Comparison of ENCODE assay signal across 14 cellular contexts in genomic region chr9:86357091-86357866, GRCh38. TPM values are rescaled to one million over a fixed set of nuclear protein-coding genes. Genes with fewer than 3 reads are reported as not detected.
A peak's percentile ranks its signal among the peaks of the same experiment; 100 is the strongest.
DNase-seq lines count a peak whose midpoint lies in the region; ATAC-seq and TF ChIP-seq lines count a peak whose summit lies in the region.
"Had no signal": no experiment of that assay in that cellular context is flagged by ENCODE, and none has a peak within 500 bp of the region (broad histone marks: within the 10 kb centered on the region; RNA-seq: fewer than 3 reads in every experiment).

No MANE protein-coding gene starts in this region.

- no peak for DNase-seq in CD4-positive, alpha-beta T cell
- DNase-seq in OCI-M1 (lab: John Stamatoyannopoulos, UW) = peak; percentile 26
- peak; percentile 62 for DNase-seq in dedifferentiated amniotic fluid mesenchymal stem cell (ENCODE audit: extremely low spot score)
- no peak for DNase-seq in neural crest cell (ENCODE audit: low read depth, low spot score)
- DNase-seq in NCI-H524 (lab: John Stamatoyannopoulos, UW) = no peak
- DNase-seq in glutamatergic neuron = no peak
- DNase-seq in NCI-H524 treated with DMSO at 0.1 percent for 48 hours (lab: John Stamatoyannopoulos, UW) = no peak
- DNase-seq: CD8-positive, alpha-beta memory T cell; DMS53; GF-D8; GM23248 had no signal

- no peaks in the 10 kb centered on the region for H3K27me3 Mint-ChIP-seq in CD4-positive, alpha-beta T cell
- H3K27me3 Mint-ChIP-seq in neural crest cell (ENCODE audit: low read depth) (peaks cover 16% of the 10 kb centered on the region), glutamatergic neuron (ENCODE audit: unreplicated experiment) (peaks cover 7% of the 10 kb centered on the region)

- intact Hi-C loops in CD4-positive, alpha-beta T cell (cut with DNase I, micrococcal nuclease) = loop anchor here in 1 of 2 experiments (10.0 kb wide), 1 partner anchor 552 kb away; no protein-coding TSS in a partner anchor

- no peak for ATAC-seq in CD4-positive, alpha-beta T cell (ENCODE audit: poor library complexity)
- ATAC-seq: A549, HCT116 had no signal

- no peaks in the 10 kb centered on the region for H3K9me3 ChIP-seq in CD4-positive, alpha-beta T cell (ENCODE audit: control insufficient read depth, low read length)
- H3K9me3 ChIP-seq: A549 had no signal

- no peaks in the 10 kb centered on the region for H3K9me3 Mint-ChIP-seq in CD4-positive, alpha-beta T cell
- H3K9me3 Mint-ChIP-seq in neural crest cell (no peaks in the 10 kb centered on the region), glutamatergic neuron (ENCODE audit: unreplicated experiment) (peaks cover 1% of the 10 kb centered on the region)
- H3K9me3 Mint-ChIP-seq: CD8-positive, alpha-beta memory T cell had no signal

- H3K4me1 Mint-ChIP-seq in CD4-positive, alpha-beta T cell (ENCODE audit: low read depth) = peaks cover 31% of the 10 kb centered on the region
- H3K4me1 Mint-ChIP-seq in neural crest cell = peaks cover 23% of the 10 kb centered on the region
- H3K4me1 Mint-ChIP-seq in glutamatergic neuron (ENCODE audit: low read depth, unreplicated experiment) = peaks cover 7% of the 10 kb centered on the region

- CTCF ChIA-PET in CD4-positive, alpha-beta T cell (lab: Charles Lee) = no interaction called here

- peaks cover 18% of the 10 kb centered on the region for H3K36me3 Mint-ChIP-seq in CD4-positive, alpha-beta T cell (ENCODE audit: low read depth)
- no peaks in the 10 kb centered on the region for H3K36me3 Mint-ChIP-seq in neural crest cell (ENCODE audit: low read depth)
- no peaks in the 10 kb centered on the region for H3K36me3 Mint-ChIP-seq in glutamatergic neuron (ENCODE audit: unreplicated experiment)

- H3K27me3 ChIP-seq in CD4-positive, alpha-beta T cell (ENCODE audit: control insufficient read depth, insufficient read depth, low read length) = no peaks in the 10 kb centered on the region

- no peak overlapping the region for H3K27ac ChIP-seq in CD4-positive, alpha-beta T cell (ENCODE audit: low read depth, low read length)
- H3K27ac ChIP-seq: A549, GM23248 had no signal

- POLR2A ChIA-PET in CD4-positive, alpha-beta T cell (lab: Charles Lee) = interaction anchor here (0.6 kb wide), 1 partner anchor 24 kb away, joined by 3 read pairs; no protein-coding TSS in a partner anchor

- no peak overlapping the region for H3K27ac Mint-ChIP-seq in CD4-positive, alpha-beta T cell
- H3K27ac Mint-ChIP-seq in neural crest cell (ENCODE audit: unreplicated experiment) (no peak overlapping the region), glutamatergic neuron (ENCODE audit: unreplicated experiment) (no peak overlapping the region)

- peak overlapping the region; percentile 44 for H3K4me3 Mint-ChIP-seq in CD4-positive, alpha-beta T cell
- H3K4me3 Mint-ChIP-seq in neural crest cell = peak overlapping the region; percentile 47
- no peak overlapping the region for H3K4me3 Mint-ChIP-seq in glutamatergic neuron (ENCODE audit: unreplicated experiment)
- H3K4me3 Mint-ChIP-seq: CD14-positive monocyte had no signal

- no peak for TF ChIP-seq CTCF in CD4-positive, alpha-beta T cell (IDR thresholded peaks at IDR 0.05)
- no peak for TF ChIP-seq CTCF in neural crest cell (conservative IDR thresholded peaks at IDR 0.05)
- TF ChIP-seq CTCF in glutamatergic neuron (IDR thresholded peaks at IDR 0.05; ENCODE audit: partially characterized antibody, unreplicated experiment) = no peak

RNA-seq across cellular contexts. Expression of gene TUT7, which starts 3.1 kb away (rescaled TPM):
- 10 to 100 TPM; 51.9 to 53.8 TPM for total RNA-seq in CD4-positive, alpha-beta T cell
- total RNA-seq in neural crest cell (16.9 and 17.9 TPM in 2 replicates), glutamatergic neuron (ENCODE audit: unreplicated experiment) (29.4 TPM)

Comparison
In these comparisons a context has a peak if more than half of its experiments do, and no peak if none do; other contexts are left out.
1. DNase-seq: peak in OCI-M1 (single experiment) and dedifferentiated amniotic fluid mesenchymal stem cell (single experiment); none in CD4-positive, alpha-beta T cell (0 of 10), neural crest cell (single experiment), NCI-H524 (0 of 2), glutamatergic neuron (single experiment) and NCI-H524 treated with DMSO at 0.1 percent for 48 hours (single experiment).